In the genomic region with DNA sequence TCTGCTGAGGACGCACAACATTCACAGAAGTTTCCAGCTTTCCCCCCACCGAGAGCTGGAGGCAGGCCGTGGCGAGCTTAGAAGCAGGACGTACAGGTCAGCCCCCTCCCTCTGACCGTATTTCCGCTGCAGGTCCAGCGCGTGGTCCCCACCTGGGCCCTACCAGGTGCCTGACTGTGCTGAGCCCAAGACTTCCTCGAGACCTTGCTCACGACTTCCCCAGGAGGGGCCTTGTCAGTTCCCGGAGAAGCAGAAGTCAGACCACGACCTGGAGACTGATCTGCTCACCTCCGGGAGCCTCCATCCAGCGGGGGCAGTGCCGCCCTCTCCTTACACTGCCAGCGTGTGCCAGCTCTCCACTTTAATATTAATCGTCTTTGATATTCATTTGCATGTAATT, we compare ENCODE assay signal across 4 cellular contexts.
DNase-seq lines count a peak whose midpoint lies in the region; ATAC-seq and TF ChIP-seq lines count a peak whose summit lies in the region.
"Not testable (repeated sequence)": the region's sequence is repeated elsewhere in the genome, so short reads cannot be mapped to it uniquely, and the experiment has no call there.

No MANE protein-coding gene starts in this region.

- H3K27ac ChIP-seq in right cardiac atrium (ENCODE audit: low read length); neuronal stem cell (replicated peaks; ENCODE audit: low read length); osteoblast (ENCODE audit: low read depth, low read length): not testable (repeated sequence)

- H3K4me3 ChIP-seq in right cardiac atrium (ENCODE audit: low read length); neuronal stem cell (ENCODE audit: low read length in 2 of 2); osteoblast (ENCODE audit: insufficient read depth, low read length): not testable (repeated sequence)

- H3K4me2 ChIP-seq in neuronal stem cell (ENCODE audit: insufficient read depth, low read length, poor library complexity, severe bottlenecking); osteoblast (ENCODE audit: insufficient read depth, low read length): not testable (repeated sequence)

- peaks cover 59% of the 10 kb centered on the region for H4K20me1 ChIP-seq in osteoblast (ENCODE audit: insufficient read depth, low read length)

- H3K36me3 ChIP-seq in neuronal stem cell (replicated peaks in 1 of 2; ENCODE audit: control insufficient read depth in 2 of 2, insufficient read depth in 2 of 2, low read length in 2 of 2): not testable (repeated sequence)
- H3K36me3 ChIP-seq in osteoblast (ENCODE audit: insufficient read depth, low read length): peaks cover 12% of the 10 kb centered on the region

- not testable (repeated sequence) for H3K9ac ChIP-seq in neuronal stem cell (ENCODE audit: low read depth, low read length, poor library complexity)

- not testable (repeated sequence) for H2AK5ac ChIP-seq in neuronal stem cell (ENCODE audit: low read depth, low read length)

- DNase-seq in Right ventricle myocardium inferior (ENCODE audit: missing footprints) (peak; percentile 21), right cardiac atrium (peak in 2 of 3 donors; percentile 22 to 51), osteoblast (ENCODE audit: insufficient read length, low spot score, missing footprints) (peak; percentile 36)
- DNase-seq in neuronal stem cell (ENCODE audit: low spot score): not testable (repeated sequence)

- not testable (repeated sequence) for H3K79me1 ChIP-seq in neuronal stem cell (ENCODE audit: low read depth, low read length)

- H4K91ac ChIP-seq in neuronal stem cell (ENCODE audit: low read depth, low read length, poor library complexity): not testable (repeated sequence)

- not testable (repeated sequence) for H3K4me1 ChIP-seq in right cardiac atrium (ENCODE audit: control insufficient read depth, insufficient read depth, low read length); neuronal stem cell (ENCODE audit: control insufficient read depth in 2 of 2, insufficient read depth in 1 of 2, low read depth in 1 of 2, low read length in 2 of 2)
- peaks cover 12% of the 10 kb centered on the region for H3K4me1 ChIP-seq in osteoblast (ENCODE audit: insufficient read depth, low read length)

- not testable (repeated sequence) for H2BK5ac ChIP-seq in neuronal stem cell (ENCODE audit: low read length)

- H3K9me3 ChIP-seq in right cardiac atrium (ENCODE audit: control insufficient read depth, low read length); neuronal stem cell (replicated peaks in 1 of 2; ENCODE audit: control insufficient read depth in 2 of 2, insufficient read depth in 1 of 2, low read depth in 1 of 2, low read length in 2 of 2); osteoblast (ENCODE audit: low read depth, low read length): not testable (repeated sequence)

- H2AFZ ChIP-seq in neuronal stem cell (ENCODE audit: low read length); osteoblast (ENCODE audit: low read length): not testable (repeated sequence)

- H3K23ac ChIP-seq in neuronal stem cell (ENCODE audit: low read depth, low read length, poor library complexity): not testable (repeated sequence)

- not testable (repeated sequence) for TF ChIP-seq CTCF in osteoblast (IDR thresholded peaks at IDR 0.05; ENCODE audit: extremely low read depth, low read depth, low read length)

- H4K8ac ChIP-seq in neuronal stem cell (ENCODE audit: low read depth, low read length): not testable (repeated sequence)

- ATAC-seq in Right ventricle myocardium inferior, right cardiac atrium: not testable (repeated sequence)

- not testable (repeated sequence) for H2BK120ac ChIP-seq in neuronal stem cell (ENCODE audit: low read depth, low read length)

- peaks cover 84% of the 10 kb centered on the region for H3K79me2 ChIP-seq in osteoblast (ENCODE audit: insufficient read depth, low read length)

- H3K27me3 ChIP-seq in right cardiac atrium (ENCODE audit: control insufficient read depth, insufficient read depth); neuronal stem cell (ENCODE audit: control insufficient read depth in 3 of 3, insufficient read depth in 3 of 3, low read depth in 1 of 3, low read length in 3 of 3); osteoblast (ENCODE audit: insufficient read depth, low read length): not testable (repeated sequence)

- not testable (repeated sequence) for H2BK12ac ChIP-seq in neuronal stem cell (ENCODE audit: low read length)

- not testable (repeated sequence) for H3K4ac ChIP-seq in neuronal stem cell (ENCODE audit: low read length)

- H2BK15ac ChIP-seq in neuronal stem cell (ENCODE audit: low read length): not testable (repeated sequence)

- peak overlapping the region; percentile 21 for H3K14ac ChIP-seq in neuronal stem cell (ENCODE audit: low read length)

- WGBS in right cardiac atrium: 85% methylated on average over 18 of the region's 18 CpGs
- WGBS in neuronal stem cell (ENCODE audit: extremely low coverage in 2 of 2, insufficient read length in 2 of 2, insufficient replicate concordance in 1 of 2), 2 donors: no CpG with 5 or more reads among the region's 18 CpGs

- intact Hi-C loops in Right ventricle myocardium inferior (cut with DNase I); right cardiac atrium (cut with DNase I): not testable (repeated sequence)

- H3K18ac ChIP-seq in neuronal stem cell (ENCODE audit: low read length): peak overlapping the region; percentile 48
